In genomic region chr15:26082833-26083174, GRCh38 we compare ENCODE assay signal across 8 cellular contexts.
DNase-seq lines count a peak whose midpoint lies in the region; ATAC-seq and TF ChIP-seq lines count a peak whose summit lies in the region.

No MANE protein-coding gene starts in this region.

- TF ChIP-seq CTCF in endothelial cell (IDR thresholded peaks at IDR 0.05; ENCODE audit: unreplicated experiment) (no peak), GM13976 (IDR thresholded peaks at IDR 0.05; ENCODE audit: borderline replicate concordance, control extremely low read depth, extremely low read depth, insufficient read depth, missing control alignments) (no peak)

- DNase-seq in activated CD4-positive, alpha-beta T cell treated with anti-CD3 and anti-CD28 coated beads, Interleukin-2, amount 10 ng/mL, durations not matched to agents 7 days and 5 days = no peak
- no peak for DNase-seq in activated CD4-positive, alpha-beta T cell treated with anti-CD3 and anti-CD28 coated beads, Interleukin-2, amount 50 U/mL, for 4 hours
- DNase-seq in OCI-M1 (lab: John Stamatoyannopoulos, UW) (peak; percentile 53), endothelial cell (ENCODE audit: low spot score) (no peak), epidermal melanocyte (ENCODE audit: insufficient read length, low spot score) (no peak), GM13976 (ENCODE audit: low spot score) (no peak), AML-193 (lab: John Stamatoyannopoulos, UW) (no peak)
- no peak for DNase-seq in natural killer cell treated with Interleukin-12 subunit alpha and Interleukin-12 subunit beta and Interleukin-15 and Interleukin-18, amount 100 ng/mL, for 72 hours (ENCODE audit: low spot score)

- POLR2A ChIA-PET in activated CD4-positive, alpha-beta T cell treated with anti-CD3 and anti-CD28 coated beads, Interleukin-2, amount 10 ng/mL, durations not matched to agents 7 days and 5 days (lab: Charles Lee) = no interaction called here

- in situ Hi-C loops in GM13976 (cut with MboI; ENCODE audit: low sequenced_read_pairs, unreplicated experiment) = no loop called here

- peak overlapping the region; percentile 83 for H3K4me3 Mint-ChIP-seq in activated CD4-positive, alpha-beta T cell treated with anti-CD3 and anti-CD28 coated beads, Interleukin-2, amount 10 ng/mL, durations not matched to agents 7 days and 5 days
- peak overlapping the region; percentile 91 for H3K4me3 Mint-ChIP-seq in endothelial cell (ENCODE audit: unreplicated experiment)
- H3K4me3 Mint-ChIP-seq in natural killer cell treated with Interleukin-12 subunit alpha and Interleukin-12 subunit beta and Interleukin-15 and Interleukin-18, amount 100 ng/mL, for 72 hours = peak overlapping the region; percentile 85

- peaks cover 18% of the 10 kb centered on the region for H3K4me1 Mint-ChIP-seq in activated CD4-positive, alpha-beta T cell treated with anti-CD3 and anti-CD28 coated beads, Interleukin-2, amount 10 ng/mL, durations not matched to agents 7 days and 5 days
- peaks cover 10% of the 10 kb centered on the region for H3K4me1 Mint-ChIP-seq in endothelial cell (ENCODE audit: unreplicated experiment)
- peaks cover 17 to 21% of the 10 kb centered on the region in 2 donors for H3K4me1 Mint-ChIP-seq in natural killer cell treated with Interleukin-12 subunit alpha and Interleukin-12 subunit beta and Interleukin-15 and Interleukin-18, amount 100 ng/mL, for 72 hours (ENCODE audit: low read depth in 2 of 2)

- CTCF ChIA-PET in activated CD4-positive, alpha-beta T cell treated with anti-CD3 and anti-CD28 coated beads, Interleukin-2, amount 10 ng/mL, durations not matched to agents 7 days and 5 days (lab: Charles Lee) = interaction anchor here (1.2 to 1.5 kb wide), 2 partner anchors 11 to 14 kb away, joined by 3 to 4 read pairs; no protein-coding TSS in a partner anchor

- no peak for ATAC-seq in natural killer cell treated with Interleukin-12 subunit alpha and Interleukin-12 subunit beta and Interleukin-15 and Interleukin-18, amount 100 ng/mL, for 72 hours

- H3K27ac Mint-ChIP-seq in activated CD4-positive, alpha-beta T cell treated with anti-CD3 and anti-CD28 coated beads, Interleukin-2, amount 10 ng/mL, durations not matched to agents 7 days and 5 days = peak overlapping the region; percentile 96
- peak overlapping the region; percentile 91 for H3K27ac Mint-ChIP-seq in endothelial cell (ENCODE audit: unreplicated experiment)
- peak overlapping the region; percentile 80 to 97 for H3K27ac Mint-ChIP-seq in natural killer cell treated with Interleukin-12 subunit alpha and Interleukin-12 subunit beta and Interleukin-15 and Interleukin-18, amount 100 ng/mL, for 72 hours

- H3K27me3 Mint-ChIP-seq in activated CD4-positive, alpha-beta T cell treated with anti-CD3 and anti-CD28 coated beads, Interleukin-2, amount 10 ng/mL, durations not matched to agents 7 days and 5 days = peaks cover 2% of the 10 kb centered on the region
- peaks cover 4% of the 10 kb centered on the region for H3K27me3 Mint-ChIP-seq in endothelial cell (ENCODE audit: unreplicated experiment)
- H3K27me3 Mint-ChIP-seq in natural killer cell treated with Interleukin-12 subunit alpha and Interleukin-12 subunit beta and Interleukin-15 and Interleukin-18, amount 100 ng/mL, for 72 hours = peaks cover 2 to 6% of the 10 kb centered on the region in 2 donors

- H3K36me3 Mint-ChIP-seq in activated CD4-positive, alpha-beta T cell treated with anti-CD3 and anti-CD28 coated beads, Interleukin-2, amount 10 ng/mL, durations not matched to agents 7 days and 5 days (ENCODE audit: low read depth) = peaks cover 2% of the 10 kb centered on the region
- H3K36me3 Mint-ChIP-seq in endothelial cell (ENCODE audit: low read depth, unreplicated experiment) = no peaks in the 10 kb centered on the region
- H3K36me3 Mint-ChIP-seq in natural killer cell treated with Interleukin-12 subunit alpha and Interleukin-12 subunit beta and Interleukin-15 and Interleukin-18, amount 100 ng/mL, for 72 hours = no peaks in the 10 kb centered on the region

- no peaks in the 10 kb centered on the region for H3K9me3 Mint-ChIP-seq in activated CD4-positive, alpha-beta T cell treated with anti-CD3 and anti-CD28 coated beads, Interleukin-2, amount 10 ng/mL, durations not matched to agents 7 days and 5 days
- H3K9me3 Mint-ChIP-seq in endothelial cell (ENCODE audit: unreplicated experiment) = no peaks in the 10 kb centered on the region
- H3K9me3 Mint-ChIP-seq in natural killer cell treated with Interleukin-12 subunit alpha and Interleukin-12 subunit beta and Interleukin-15 and Interleukin-18, amount 100 ng/mL, for 72 hours = no peaks in the 10 kb centered on the region
